ENCODE assay signal across 18 cellular contexts in the genomic region with DNA sequence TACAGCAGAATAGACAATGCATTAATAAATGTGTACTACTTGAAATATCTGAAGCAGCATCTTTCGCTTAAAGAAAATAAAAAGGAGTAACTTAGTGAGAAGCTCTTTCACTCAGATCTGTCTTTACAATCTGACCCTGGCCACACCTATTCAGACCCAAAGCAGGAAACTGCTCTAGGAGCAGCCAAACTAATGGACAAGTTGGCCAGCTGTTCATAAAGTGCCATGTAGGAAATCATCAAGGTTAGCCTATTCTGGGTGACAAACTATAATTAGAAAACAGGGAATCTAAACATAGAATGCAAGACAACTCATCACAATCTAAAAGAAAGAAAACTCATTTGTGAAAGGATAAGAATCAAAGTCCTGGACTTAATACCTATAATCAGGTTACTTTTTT.
DNase-seq lines count a peak whose midpoint lies in the region; ATAC-seq, FAIRE-seq and TF ChIP-seq lines count a peak whose summit lies in the region.
"Had no signal": no experiment of that assay in that cellular context is flagged by ENCODE, and none has a peak within 500 bp of the region (broad histone marks: within the 10 kb centered on the region; RNA-seq: fewer than 3 reads in every experiment).

No MANE protein-coding gene starts in this region.

- no peak for TF ChIP-seq CTCF in natural killer cell (IDR thresholded peaks at IDR 0.05)
- TF ChIP-seq CTCF in left ventricle myocardium inferior (IDR thresholded peaks at IDR 0.05; ENCODE audit: borderline replicate concordance), result no peak

- no peaks in the 10 kb centered on the region for H3K9me3 ChIP-seq in left ventricle myocardium inferior (replicated peaks)
- no peaks in the 10 kb centered on the region for H3K9me3 ChIP-seq in CD4-positive, alpha-beta memory T cell (ENCODE audit: control insufficient read depth in 1 of 2, low read length in 2 of 2)
- H3K9me3 ChIP-seq: Caco-2, SJSA1 had no signal

- peaks cover 16% of the 10 kb centered on the region for H3K4me1 ChIP-seq in left ventricle myocardium inferior
- no peaks in the 10 kb centered on the region for H3K4me1 ChIP-seq in CD4-positive, alpha-beta memory T cell (ENCODE audit: insufficient read depth, low read length)
- H3K4me1 ChIP-seq: Caco-2, SJSA1 had no signal

- no peak overlapping the region for H3K4me3 ChIP-seq in left ventricle myocardium inferior
- no peak overlapping the region for H3K4me3 ChIP-seq in CD4-positive, alpha-beta memory T cell (ENCODE audit: low read length in 2 of 2)
- H3K4me3 ChIP-seq: PC-9, SJSA1 had no signal

- peaks cover 0 to 8% of the 10 kb centered on the region in 2 donors for H3K4me1 Mint-ChIP-seq in natural killer cell
- H3K4me1 Mint-ChIP-seq in natural killer cell treated with Interleukin-12 subunit alpha and Interleukin-12 subunit beta and Interleukin-15 and Interleukin-18, amount 100 ng/mL, for 72 hours (ENCODE audit: low read depth in 2 of 2), result peaks cover 0 to 3% of the 10 kb centered on the region in 2 donors
- H3K4me1 Mint-ChIP-seq in CD4-positive, alpha-beta memory T cell, result peaks cover 0 to 7% (median under 1%) of the 10 kb centered on the region in 4 donors

- H3K36me3 ChIP-seq in left ventricle myocardium inferior, result peaks cover 20% of the 10 kb centered on the region
- H3K36me3 ChIP-seq in CD4-positive, alpha-beta memory T cell (ENCODE audit: insufficient read depth, low read length), result peaks cover 8% of the 10 kb centered on the region
- H3K36me3 ChIP-seq: SJSA1 had no signal

- H3K27me3 ChIP-seq in left ventricle myocardium inferior (ENCODE audit: low read depth), result no peaks in the 10 kb centered on the region
- H3K27me3 ChIP-seq in CD4-positive, alpha-beta memory T cell (ENCODE audit: insufficient read depth, low read length), result no peaks in the 10 kb centered on the region
- H3K27me3 ChIP-seq: SJSA1 had no signal

- ATAC-seq in natural killer cell, result no peak
- ATAC-seq in natural killer cell treated with Interleukin-12 subunit alpha and Interleukin-12 subunit beta and Interleukin-15 and Interleukin-18, amount 100 ng/mL, for 72 hours, result no peak

- H3K9me3 Mint-ChIP-seq in natural killer cell, result no peaks in the 10 kb centered on the region
- no peaks in the 10 kb centered on the region for H3K9me3 Mint-ChIP-seq in natural killer cell treated with Interleukin-12 subunit alpha and Interleukin-12 subunit beta and Interleukin-15 and Interleukin-18, amount 100 ng/mL, for 72 hours
- no peaks in the 10 kb centered on the region for H3K9me3 Mint-ChIP-seq in CD4-positive, alpha-beta memory T cell

- no peaks in the 10 kb centered on the region for H3K27me3 Mint-ChIP-seq in natural killer cell (ENCODE audit: low read depth in 2 of 2)
- no peaks in the 10 kb centered on the region for H3K27me3 Mint-ChIP-seq in natural killer cell treated with Interleukin-12 subunit alpha and Interleukin-12 subunit beta and Interleukin-15 and Interleukin-18, amount 100 ng/mL, for 72 hours
- H3K27me3 Mint-ChIP-seq in CD4-positive, alpha-beta memory T cell, result no peaks in the 10 kb centered on the region

- peak overlapping the region; percentile 39 for H3K27ac ChIP-seq in left ventricle myocardium inferior (replicated peaks)
- H3K27ac ChIP-seq in CD4-positive, alpha-beta memory T cell (ENCODE audit: low read depth, low read length), result no peak overlapping the region
- H3K27ac ChIP-seq: KMS-11, PC-9, RWPE1, SJSA1 had no signal

- DNase-seq in natural killer cell (no peak), NCI-H2227 (lab: John Stamatoyannopoulos, UW; ENCODE audit: unreplicated experiment) (peak; percentile 16), left ventricle myocardium inferior (no peak), GM19239 (ENCODE audit: insufficient read length, low spot score) (no peak), SHP77 (lab: John Stamatoyannopoulos, UW) (no peak)
- no peak for DNase-seq in natural killer cell treated with Interleukin-12 subunit alpha and Interleukin-12 subunit beta and Interleukin-15 and Interleukin-18, amount 100 ng/mL, for 72 hours (ENCODE audit: low spot score)
- DNase-seq in CD4-positive, alpha-beta memory T cell, result no peak
- DNase-seq: AML-193, Caco-2, H7, MV-4-11, NCI-H2029, NCI-H2171 treated with DMSO at 0.1 percent for 48 hours, NCI-H82, PC-9 had no signal

- POLR2A ChIA-PET in CD4-positive, alpha-beta memory T cell (lab: Charles Lee; ENCODE audit: partially characterized antibody), result no interaction called here

- intact Hi-C loops in natural killer cell (cut with micrococcal nuclease) (no loop called here), left ventricle myocardium inferior (cut with micrococcal nuclease) (no loop called here)
- intact Hi-C loops in CD4-positive, alpha-beta memory T cell (cut with micrococcal nuclease), result no loop called here

- FAIRE-seq in GM19239 (lab: Jason Lieb, UNC), result no peak

- H3K27ac Mint-ChIP-seq in natural killer cell, result peak overlapping the region; percentile 38 to 50
- H3K27ac Mint-ChIP-seq in natural killer cell treated with Interleukin-12 subunit alpha and Interleukin-12 subunit beta and Interleukin-15 and Interleukin-18, amount 100 ng/mL, for 72 hours, result no peak overlapping the region
- peak overlapping the region in 2 of 7 donors; percentile 47 to 57 for H3K27ac Mint-ChIP-seq in CD4-positive, alpha-beta memory T cell

- no peak overlapping the region for H3K4me3 Mint-ChIP-seq in natural killer cell
- no peak overlapping the region for H3K4me3 Mint-ChIP-seq in natural killer cell treated with Interleukin-12 subunit alpha and Interleukin-12 subunit beta and Interleukin-15 and Interleukin-18, amount 100 ng/mL, for 72 hours
- H3K4me3 Mint-ChIP-seq in CD4-positive, alpha-beta memory T cell, result no peak overlapping the region

- H3K36me3 Mint-ChIP-seq in natural killer cell, result peaks cover 8% of the 10 kb centered on the region
- no peaks in the 10 kb centered on the region for H3K36me3 Mint-ChIP-seq in natural killer cell treated with Interleukin-12 subunit alpha and Interleukin-12 subunit beta and Interleukin-15 and Interleukin-18, amount 100 ng/mL, for 72 hours
- peaks cover 41 to 42% of the 10 kb centered on the region in 2 donors for H3K36me3 Mint-ChIP-seq in CD4-positive, alpha-beta memory T cell

- CTCF ChIA-PET in CD4-positive, alpha-beta memory T cell (lab: Charles Lee; ENCODE audit: partially characterized antibody), result no interaction called here

Comparison
In these comparisons a context has a peak if more than half of its experiments do, and no peak if none do; other contexts are left out.
1. H3K27ac Mint-ChIP-seq: peak in natural killer cell (2 of 2); none in natural killer cell treated with Interleukin-12 subunit alpha and Interleukin-12 subunit beta and Interleukin-15 and Interleukin-18, amount 100 ng/mL, for 72 hours (0 of 2).